ENCODE assay signal across 36 cellular contexts in genomic region chr7:31314781-31315180, GRCh38. TPM values are rescaled to one million over a fixed set of nuclear protein-coding genes. Genes with fewer than 3 reads are reported as not detected.
"Had no signal": no experiment of that assay in that cellular context is flagged by ENCODE, and none has a peak within 500 bp of the region (broad histone marks: within the 10 kb centered on the region; RNA-seq: fewer than 3 reads in every experiment).

No MANE protein-coding gene starts in this region.

- H3K4me2 ChIP-seq: smooth muscle cell had no signal

- H3K27me3 ChIP-seq: neutrophil, ovary, spleen, suprapubic skin, testis, tibial artery, transverse colon, upper lobe of right lung, vagina had no signal

- H2AFZ ChIP-seq: parathyroid adenoma had no signal

- H3K79me2 ChIP-seq: parathyroid adenoma had no signal

- DNase-seq: naive B cell; naive thymus-derived CD8-positive, alpha-beta T cell; nephron progenitor cell; nucleus accumbens; ovary; posterior cingulate gyrus; psoas muscle; right cardiac atrium; spleen; stimulated activated CD4-positive, alpha-beta T cell treated with anti-CD3 and anti-CD28 coated beads, Interleukin-12 subunit alpha, Interleukin-12 subunit beta, amount 100 ng/mL, for 4 hours; stimulated activated CD4-positive, alpha-beta T cell treated with anti-CD3 and anti-CD28 coated beads, Interleukin-1b, Interleukin-23, amount 100 ng/mL, for 48 hours; stimulated activated CD4-positive, alpha-beta T cell treated with anti-CD3 and anti-CD28 coated beads, Interleukin-4, amount 100 ng/mL, for 1 hour; stimulated activated CD4-positive, alpha-beta T cell treated with anti-CD3 and anti-CD28 coated beads, Interleukin-4, amount 100 ng/mL, for 4 hours; stimulated activated CD8-positive, alpha-beta memory T cell treated with anti-CD3 and anti-CD28 coated beads, Interleukin-4, amount 100 ng/mL, for 48 hours; stimulated activated naive CD4-positive, alpha-beta T cell; stimulated activated naive CD8-positive, alpha-beta T cell treated with anti-CD3 and anti-CD28 coated beads, Interleukin-15, amount 100 ng/mL, for 72 hours; stimulated activated naive CD8-positive, alpha-beta T cell treated with anti-CD3 and anti-CD28 coated beads, Interleukin-15, Interleukin-2, amounts not matched to agents 100 U/mL and 50 U/mL, for 24 hours; substantia nigra; testis; tibial artery; transverse colon; upper lobe of right lung had no signal

- ATAC-seq: naive thymus-derived CD8-positive, alpha-beta T cell; natural killer cell treated with Interleukin-12 subunit alpha and Interleukin-12 subunit beta and Interleukin-15 and Interleukin-18, amount 100 ng/mL, for 72 hours; psoas muscle; right cardiac atrium; sciatic nerve; stimulated activated memory B cell treated with anti-CD40 and anti-IgM and Interleukin-4, amounts not matched to agents 10 μg/mL and 1 μg/mL and 100 μg/mL, for 72 hours; stimulated activated naive CD8-positive, alpha-beta T cell treated with anti-CD3 and anti-CD28 coated beads, Interleukin-15, amount 100 ng/mL, for 72 hours; stimulated activated naive CD8-positive, alpha-beta T cell treated with anti-CD3 and anti-CD28 coated beads, Interleukin-15, Interleukin-2, amounts not matched to agents 100 U/mL and 50 U/mL, for 24 hours; upper lobe of right lung had no signal

- H3K36me3 ChIP-seq: neutrophil, ovary, spleen, suprapubic skin, tibial artery, transverse colon, upper lobe of right lung, vagina had no signal

- H3K9ac ChIP-seq: parathyroid adenoma had no signal

- H3K4me1 ChIP-seq: parathyroid adenoma, psoas muscle, spleen, suprapubic skin, testis, tibial artery, transverse colon, upper lobe of right lung, vagina had no signal

- H3K4me3 ChIP-seq: ovary, psoas muscle, skin epidermis, smooth muscle cell, spleen, suprapubic skin, testis, tibial artery, transverse colon, upper lobe of right lung, vagina had no signal

- H3K9me3 ChIP-seq: neutrophil, ovary, psoas muscle, spleen, suprapubic skin, testis, tibial artery, transverse colon, upper lobe of right lung, vagina had no signal

- H3K27ac ChIP-seq: neutrophil, ovary, parathyroid adenoma, psoas muscle, skin epidermis, spleen, suprapubic skin, testis, tibial artery, transverse colon, upper lobe of right lung, vagina had no signal

RNA-seq across cellular contexts. Expression of gene NEUROD6, which starts 25.7 kb away (rescaled TPM):
- total RNA-seq: naive thymus-derived CD8-positive, alpha-beta T cell; natural killer cell treated with Interleukin-12 subunit alpha and Interleukin-12 subunit beta and Interleukin-15 and Interleukin-18, amount 100 ng/mL, for 72 hours; neural crest cell; osteoblast; ovary; progenitor cell of endocrine pancreas; psoas muscle; renal cortical epithelial cell; right cardiac atrium; sciatic nerve; smooth muscle cell; spleen; suprapubic skin; testis; transverse colon; upper lobe of right lung; urinary bladder; vagina had no signal
- polyA plus RNA-seq: naive thymus-derived CD8-positive, alpha-beta T cell; ovary; right cardiac atrium; smooth muscle cell; spleen; urinary bladder had no signal
